16 cellular contexts compared by ENCODE assay signal in genomic region chr2:204036706-204037105, GRCh38.
DNase-seq lines count a peak whose midpoint lies in the region; ATAC-seq, FAIRE-seq and TF ChIP-seq lines count a peak whose summit lies in the region.
"Had no signal": no experiment of that assay in that cellular context is flagged by ENCODE, and none has a peak within 500 bp of the region (broad histone marks: within the 10 kb centered on the region; RNA-seq: fewer than 3 reads in every experiment).

No MANE protein-coding gene starts in this region.

- H3K79me2 ChIP-seq in MM.1S (ENCODE audit: low read length) = no peaks in the 10 kb centered on the region
- no peaks in the 10 kb centered on the region for H3K79me2 ChIP-seq in K562 (ENCODE audit: control insufficient read depth, insufficient read depth, low read length)

- CTCF ChIA-PET in K562 (lab: Yijun Ruan, JAX; ENCODE audit: low intra/inter-chr PET ratio) = no interaction called here
- CTCF ChIA-PET in activated CD8-positive, alpha-beta T cell treated with anti-CD3 and anti-CD28 coated beads for 36 hours (lab: Charles Lee) = no interaction called here

- BruUV-seq in K562 (replicated peaks; lab: Mats Ljungman, UMichigan) = no TSS peak

- H2AFZ ChIP-seq in MM.1S (ENCODE audit: low read length) (no peak overlapping the region), K562 (ENCODE audit: low read depth, low read length) (no peak overlapping the region)
- H2AFZ ChIP-seq: GM23248 had no signal

- no peak for TF ChIP-seq CTCF in MM.1S (IDR thresholded peaks at IDR 0.05; ENCODE audit: low read length)
- no peak for TF ChIP-seq CTCF in K562 (IDR thresholded peaks at IDR 0.05 in 2 of 3, conservative IDR thresholded peaks at IDR 0.05 in 1 of 3; ENCODE audit: insufficient read depth in 2 of 3, low read depth in 1 of 3, low read length in 3 of 3)
- TF ChIP-seq CTCF in activated CD8-positive, alpha-beta T cell treated with anti-CD3 and anti-CD28 coated beads for 36 hours (IDR thresholded peaks at IDR 0.05) = no peak

- H4K20me1 ChIP-seq in MM.1S (ENCODE audit: insufficient read depth, low read length) (no peaks in the 10 kb centered on the region), K562 (replicated peaks; ENCODE audit: control insufficient read depth, insufficient read depth, low read length) (no peaks in the 10 kb centered on the region)

- H3K9me3 ChIP-seq in MM.1S (replicated peaks; ENCODE audit: insufficient read depth, low read length) (no peaks in the 10 kb centered on the region), K562 (replicated peaks; ENCODE audit: control insufficient read depth, insufficient read depth, low read depth, low read length) (no peaks in the 10 kb centered on the region)
- H3K9me3 ChIP-seq: Caco-2 had no signal

- H3K9me2 ChIP-seq in MM.1S (replicated peaks; ENCODE audit: insufficient read depth, low read length) = no peaks in the 10 kb centered on the region

- TF ChIP-seq POLR2A in K562 (conservative IDR thresholded peaks at IDR 0.05) = no peak

- H3K27me3 Mint-ChIP-seq in activated CD8-positive, alpha-beta T cell treated with anti-CD3 and anti-CD28 coated beads for 36 hours = no peaks in the 10 kb centered on the region
- H3K27me3 Mint-ChIP-seq: CD4-positive, alpha-beta memory T cell had no signal

- peaks cover 1% of the 10 kb centered on the region for H3K9me3 Mint-ChIP-seq in activated CD8-positive, alpha-beta T cell treated with anti-CD3 and anti-CD28 coated beads for 36 hours
- H3K9me3 Mint-ChIP-seq: HFFc6 had no signal

- H3K4me3 ChIP-seq in MM.1S (ENCODE audit: low read length) = no peak overlapping the region
- no peak overlapping the region for H3K4me3 ChIP-seq in K562
- H3K4me3 ChIP-seq: GM23248 had no signal

- peaks cover 6% of the 10 kb centered on the region; the same call in 1 of the 2 replicates for H3F3A ChIP-seq in MM.1S (ENCODE audit: insufficient read depth, low read length)

- POLR2A ChIA-PET in K562 (lab: Yijun Ruan, JAX) = no interaction called here
- POLR2A ChIA-PET in activated CD8-positive, alpha-beta T cell treated with anti-CD3 and anti-CD28 coated beads for 36 hours (lab: Charles Lee) = interaction anchor here (0.9 kb wide), 1 partner anchor 28 kb away, joined by 3 read pairs; no protein-coding TSS in a partner anchor

- no peaks in the 10 kb centered on the region for H3K4me1 Mint-ChIP-seq in activated CD8-positive, alpha-beta T cell treated with anti-CD3 and anti-CD28 coated beads for 36 hours (ENCODE audit: low read depth)
- H3K4me1 Mint-ChIP-seq: H9 had no signal

- H3K9ac ChIP-seq in MM.1S (ENCODE audit: low read length) = no peak overlapping the region
- H3K9ac ChIP-seq in K562 (ENCODE audit: insufficient read depth in 1 of 2, low read depth in 2 of 2, low read length in 2 of 2) = no peak overlapping the region
- H3K9ac ChIP-seq: GM23248 had no signal

- 0% methylated on average over 4 of the region's 4 CpGs for WGBS in K562 (ENCODE audit: insufficient coverage, low coverage, missing lambda C conversion rate)

- H3K36me3 Mint-ChIP-seq in activated CD8-positive, alpha-beta T cell treated with anti-CD3 and anti-CD28 coated beads for 36 hours (ENCODE audit: low read depth) = no peaks in the 10 kb centered on the region
- H3K36me3 Mint-ChIP-seq: CD4-positive, alpha-beta memory T cell had no signal

- no peak overlapping the region for H3K27ac Mint-ChIP-seq in activated CD8-positive, alpha-beta T cell treated with anti-CD3 and anti-CD28 coated beads for 36 hours
- H3K27ac Mint-ChIP-seq: CD4-positive, alpha-beta memory T cell; H9; HFFc6 had no signal

- H3K27me3 ChIP-seq in MM.1S (replicated peaks; ENCODE audit: insufficient read depth, low read length) = no peaks in the 10 kb centered on the region
- no peaks in the 10 kb centered on the region for H3K27me3 ChIP-seq in K562 (ENCODE audit: control insufficient read depth in 2 of 2, insufficient read depth in 2 of 2, low read length in 2 of 2)

- no peak for FAIRE-seq in K562 (lab: Jason Lieb, UNC)
- FAIRE-seq: G401.6, GM12892 had no signal

- H3K27ac ChIP-seq in MM.1S (ENCODE audit: low read length) (no peak overlapping the region; the same call in 1 of the 2 replicates), K562 (ENCODE audit: extremely low read depth, low read depth, low read length) (no peak overlapping the region)
- H3K27ac ChIP-seq: GM23248 had no signal

- peak overlapping the region; percentile 4; the same call in 1 of the 2 replicates for H3K4me2 ChIP-seq in MM.1S (ENCODE audit: low read depth, low read length)
- H3K4me2 ChIP-seq in K562 (ENCODE audit: insufficient read depth, low read length) = no peak overlapping the region

- in situ Hi-C loops in K562 (cut with MboI) = no loop called here

- no peak for DNase-seq in MM.1S
- no peak for DNase-seq in K562 (ENCODE audit: extremely low read depth in 1 of 4, low spot score in 3 of 4)
- no peak for DNase-seq in COR-L47 (lab: John Stamatoyannopoulos, UW)
- no peak for DNase-seq in activated CD8-positive, alpha-beta T cell treated with anti-CD3 and anti-CD28 coated beads for 36 hours
- DNase-seq: C1 segment of cervical spinal cord; Caco-2; CD4-positive, alpha-beta memory T cell; DMS153; DND-41; GM23248; H9; HFFc6 had no signal

- H3K9me1 ChIP-seq in K562 (ENCODE audit: control insufficient read depth, insufficient read depth, low read length) = no peaks in the 10 kb centered on the region

- no peak for ATAC-seq in K562
- no peak for ATAC-seq in HG03025 (IDR thresholded peaks at IDR 0.05; ENCODE audit: low FRiP score, unreplicated experiment)
- ATAC-seq in activated CD8-positive, alpha-beta T cell treated with anti-CD3 and anti-CD28 coated beads for 36 hours = no peak

- intact Hi-C loops in K562 (cut with micrococcal nuclease) = no loop called here
- intact Hi-C loops in activated CD8-positive, alpha-beta T cell treated with anti-CD3 and anti-CD28 coated beads for 36 hours (cut with micrococcal nuclease) = no loop called here

- no peak for TF ChIP-seq EP300 in Ishikawa (IDR thresholded peaks at IDR 0.05; ENCODE audit: borderline replicate concordance)
- TF ChIP-seq EP300 in K562 (IDR thresholded peaks at IDR 0.05; ENCODE audit: low read length) = no peak

- H3K4me1 ChIP-seq in MM.1S (ENCODE audit: low read length) (peaks cover 20% of the 10 kb centered on the region), K562 (replicated peaks in 1 of 2; ENCODE audit: control insufficient read depth in 2 of 2, insufficient read depth in 2 of 2, low read length in 2 of 2) (no peaks in the 10 kb centered on the region)

- no peak overlapping the region for H3K4me3 Mint-ChIP-seq in activated CD8-positive, alpha-beta T cell treated with anti-CD3 and anti-CD28 coated beads for 36 hours
- H3K4me3 Mint-ChIP-seq: CD4-positive, alpha-beta memory T cell; H9; HFFc6 had no signal

- no peak for TF ChIP-seq RAD21 in Ishikawa (IDR thresholded peaks at IDR 0.05; ENCODE audit: low read depth)
- TF ChIP-seq RAD21 in K562 (CRISPR knock-in tag; conservative IDR thresholded peaks at IDR 0.05 in 1 of 2, IDR thresholded peaks at IDR 0.05 in 1 of 2) = no peak

- no peaks in the 10 kb centered on the region for H3K36me3 ChIP-seq in MM.1S (replicated peaks; ENCODE audit: insufficient read depth, low read length)
- no peaks in the 10 kb centered on the region for H3K36me3 ChIP-seq in K562 (ENCODE audit: control insufficient read depth, insufficient read depth, low read length)

TF ChIP-seq in Ishikawa, 13 proteins besides CTCF, POLR2A, EP300 and RAD21:
- TF ChIP-seq CEBPB (IDR thresholded peaks at IDR 0.05) = peak; percentile 52; the same call in 1 of the 2 replicates
- no peak for TF ChIP-seq YY1 (IDR thresholded peaks at IDR 0.05; ENCODE audit: low read depth)

TF ChIP-seq in K562, 482 proteins besides CTCF, POLR2A, EP300 and RAD21:
- TF ChIP-seq TEAD4 (IDR thresholded peaks at IDR 0.05; ENCODE audit: low read length) (no peak), TEAD4 (CRISPR knock-in tag; IDR thresholded peaks at IDR 0.05; ENCODE audit: borderline replicate concordance) (no peak), CEBPB (tag; IDR thresholded peaks at IDR 0.05) (peak; percentile 10; the same call in 1 of the 2 replicates)
